27 cellular contexts compared by ENCODE assay signal in genomic region chr1:205923663-205924435, GRCh38. TPM values are rescaled to one million over a fixed set of nuclear protein-coding genes. Genes with fewer than 3 reads are reported as not detected.
A peak's percentile ranks its signal among the peaks of the same experiment; 100 is the strongest.
DNase-seq lines count a peak whose midpoint lies in the region; ATAC-seq, FAIRE-seq and TF ChIP-seq lines count a peak whose summit lies in the region.
"Had no signal": no experiment of that assay in that cellular context is flagged by ENCODE, and none has a peak within 500 bp of the region (broad histone marks: within the 10 kb centered on the region; RNA-seq: fewer than 3 reads in every experiment).

No MANE protein-coding gene starts in this region.

- H3K27ac Mint-ChIP-seq in stimulated activated memory B cell treated with anti-CD40 and anti-IgM and Interleukin-4, amounts not matched to agents 10 μg/mL and 1 μg/mL and 100 μg/mL, for 72 hours: peak overlapping the region; percentile 40
- no peak overlapping the region for H3K27ac Mint-ChIP-seq in effector memory CD8-positive, alpha-beta T cell
- H3K27ac Mint-ChIP-seq: activated naive CD4-positive, alpha-beta T cell treated with anti-CD3 and anti-CD28 coated beads, Interleukin-2, amount 50 U/mL, for 24 hours; GM23338; natural killer cell treated with Interleukin-12 subunit alpha and Interleukin-12 subunit beta and Interleukin-15 and Interleukin-18, amount 100 ng/mL, for 72 hours; stimulated activated naive CD8-positive, alpha-beta T cell treated with anti-CD3 and anti-CD28 coated beads, Interleukin-15, Interleukin-2, amounts not matched to agents 100 ng/mL and 50 ng/mL, for 24 hours; T-cell had no signal

- DNase-seq in activated CD4-positive, CD25-positive, alpha-beta regulatory T cell treated with anti-CD3 and anti-CD28 coated beads, Interleukin-2, amount 50 U/mL, for 72 hours: peak; percentile 8
- no peak for DNase-seq in activated CD4-positive, CD25-positive, alpha-beta regulatory T cell (lab: John Stamatoyannopoulos, UW)
- DNase-seq in MV-4-11 (lab: John Stamatoyannopoulos, UW) (peak; percentile 23), kidney (peak; percentile 23), KG1 (lab: John Stamatoyannopoulos, UW) (no peak), ACHN (no peak)
- no peak for DNase-seq in effector memory CD8-positive, alpha-beta T cell
- DNase-seq: activated CD4-positive, alpha-beta T cell treated with anti-CD3 and anti-CD28 coated beads, Interleukin-2, amount 50 U/mL, for 48 hours; activated CD8-positive, alpha-beta memory T cell treated with anti-CD3 and anti-CD28 coated beads, Interleukin-2, amount 50 U/mL, for 4 hours; COR-L47; DMS79; NCI-H2029 treated with DMSO at 0.1 percent for 48 hours; NCI-H524; thyroid gland had no signal

- peaks cover 26% of the 10 kb centered on the region for H3K27me3 Mint-ChIP-seq in stimulated activated memory B cell treated with anti-CD40 and anti-IgM and Interleukin-4, amounts not matched to agents 10 μg/mL and 1 μg/mL and 100 μg/mL, for 72 hours
- H3K27me3 Mint-ChIP-seq in effector memory CD8-positive, alpha-beta T cell: peaks cover 20 to 45% of the 10 kb centered on the region in 2 donors
- H3K27me3 Mint-ChIP-seq: stimulated activated naive CD8-positive, alpha-beta T cell treated with anti-CD3 and anti-CD28 coated beads, Interleukin-15, Interleukin-2, amounts not matched to agents 100 ng/mL and 50 ng/mL, for 24 hours had no signal

- H3K36me3 ChIP-seq in kidney (ENCODE audit: control insufficient read depth in 1 of 2, insufficient read depth in 2 of 2, low read length in 2 of 2): no peaks in the 10 kb centered on the region
- H3K36me3 ChIP-seq: gastroesophageal sphincter, thyroid gland, vagina had no signal

- H3K4me3 ChIP-seq in kidney (ENCODE audit: low read length in 2 of 2): no peak overlapping the region
- H3K4me3 ChIP-seq: gastroesophageal sphincter, GM23338, skin epidermis, thyroid gland, vagina had no signal

- no peak for TF ChIP-seq CTCF in kidney (IDR thresholded peaks at IDR 0.05; ENCODE audit: borderline replicate concordance, extremely low read depth, insufficient read depth)

- no peaks in the 10 kb centered on the region for H3K9me3 ChIP-seq in kidney (ENCODE audit: control insufficient read depth in 1 of 2, low read length in 2 of 2)
- H3K9me3 ChIP-seq: gastroesophageal sphincter, thyroid gland, vagina had no signal

- H3K4me1 Mint-ChIP-seq in stimulated activated memory B cell treated with anti-CD40 and anti-IgM and Interleukin-4, amounts not matched to agents 10 μg/mL and 1 μg/mL and 100 μg/mL, for 72 hours: peaks cover 13% of the 10 kb centered on the region
- H3K4me1 Mint-ChIP-seq in effector memory CD8-positive, alpha-beta T cell (ENCODE audit: low read depth in 2 of 2): no peaks in the 10 kb centered on the region
- H3K4me1 Mint-ChIP-seq: activated naive CD4-positive, alpha-beta T cell treated with anti-CD3 and anti-CD28 coated beads, Interleukin-2, amount 50 U/mL, for 24 hours; T-cell had no signal

- H3K4me3 Mint-ChIP-seq in stimulated activated memory B cell treated with anti-CD40 and anti-IgM and Interleukin-4, amounts not matched to agents 10 μg/mL and 1 μg/mL and 100 μg/mL, for 72 hours: no peak overlapping the region
- H3K4me3 Mint-ChIP-seq in effector memory CD8-positive, alpha-beta T cell: no peak overlapping the region
- H3K4me3 Mint-ChIP-seq: activated naive CD4-positive, alpha-beta T cell treated with anti-CD3 and anti-CD28 coated beads, Interleukin-2, amount 50 U/mL, for 24 hours; GM23338; IgD-negative memory B cell; natural killer cell treated with Interleukin-12 subunit alpha and Interleukin-12 subunit beta and Interleukin-15 and Interleukin-18, amount 100 ng/mL, for 72 hours; stimulated activated naive CD8-positive, alpha-beta T cell treated with anti-CD3 and anti-CD28 coated beads, Interleukin-15, Interleukin-2, amounts not matched to agents 100 ng/mL and 50 ng/mL, for 24 hours; T-cell had no signal

- in situ Hi-C loops in ACHN (cut with HindIII; ENCODE audit: low pct_ligation_motif_present, low pct_unique_long_range_greater_than_20kb, low sequenced_read_pairs): no loop called here

- H3K4me1 ChIP-seq in kidney (ENCODE audit: control insufficient read depth in 1 of 2, insufficient read depth in 1 of 2, low read depth in 1 of 2, low read length in 2 of 2): peaks cover 4 to 8% of the 10 kb centered on the region in 2 donors
- H3K4me1 ChIP-seq: gastroesophageal sphincter, vagina had no signal

- no peaks in the 10 kb centered on the region for H3K36me3 Mint-ChIP-seq in stimulated activated memory B cell treated with anti-CD40 and anti-IgM and Interleukin-4, amounts not matched to agents 10 μg/mL and 1 μg/mL and 100 μg/mL, for 72 hours
- no peaks in the 10 kb centered on the region for H3K36me3 Mint-ChIP-seq in effector memory CD8-positive, alpha-beta T cell (ENCODE audit: insufficient read depth)
- H3K36me3 Mint-ChIP-seq: activated naive CD4-positive, alpha-beta T cell treated with anti-CD3 and anti-CD28 coated beads, Interleukin-2, amount 50 U/mL, for 24 hours; natural killer cell treated with Interleukin-12 subunit alpha and Interleukin-12 subunit beta and Interleukin-15 and Interleukin-18, amount 100 ng/mL, for 72 hours; T-cell had no signal

- H3K27ac ChIP-seq in kidney (ENCODE audit: low read depth in 2 of 2, low read length in 2 of 2): no peak overlapping the region
- H3K27ac ChIP-seq: gastroesophageal sphincter, skin epidermis, vagina had no signal

- H3K9ac ChIP-seq in kidney (ENCODE audit: low read length in 2 of 2): no peak overlapping the region

- H3K9me3 Mint-ChIP-seq in stimulated activated memory B cell treated with anti-CD40 and anti-IgM and Interleukin-4, amounts not matched to agents 10 μg/mL and 1 μg/mL and 100 μg/mL, for 72 hours: no peaks in the 10 kb centered on the region
- no peaks in the 10 kb centered on the region for H3K9me3 Mint-ChIP-seq in effector memory CD8-positive, alpha-beta T cell
- H3K9me3 Mint-ChIP-seq: activated naive CD4-positive, alpha-beta T cell treated with anti-CD3 and anti-CD28 coated beads, Interleukin-2, amount 50 U/mL, for 24 hours; GM23338; IgD-negative memory B cell; natural killer cell treated with Interleukin-12 subunit alpha and Interleukin-12 subunit beta and Interleukin-15 and Interleukin-18, amount 100 ng/mL, for 72 hours; stimulated activated naive CD8-positive, alpha-beta T cell treated with anti-CD3 and anti-CD28 coated beads, Interleukin-15, Interleukin-2, amounts not matched to agents 100 ng/mL and 50 ng/mL, for 24 hours; T-cell had no signal

- peak; percentile 10 for ATAC-seq in stimulated activated memory B cell treated with anti-CD40 and anti-IgM and Interleukin-4, amounts not matched to agents 10 μg/mL and 1 μg/mL and 100 μg/mL, for 72 hours
- ATAC-seq in effector memory CD8-positive, alpha-beta T cell (replicated peaks): no peak
- ATAC-seq: gastroesophageal sphincter; GM23338; natural killer cell treated with Interleukin-12 subunit alpha and Interleukin-12 subunit beta and Interleukin-15 and Interleukin-18, amount 100 ng/mL, for 72 hours; T-cell had no signal

- FAIRE-seq in kidney (lab: Jason Lieb, UNC): no peak
- FAIRE-seq: G401.6 had no signal

- intact Hi-C loops in kidney (cut with DNase I): loop anchor here (10.0 kb wide), 1 partner anchor 191 kb away; the partner anchor contains the start of gene AVPR1B

RNA-seq across cellular contexts. Expression of gene SLC26A9, which starts 19.4 kb away (rescaled TPM):
- total RNA-seq in kidney: 0.69 TPM
- polyA plus RNA-seq in kidney (ENCODE audit: insufficient read depth, low read depth, low replicate concordance): 5.9 TPM
- total RNA-seq: A172; GM23338; lung microvascular endothelial cell; natural killer cell treated with Interleukin-12 subunit alpha and Interleukin-12 subunit beta and Interleukin-15 and Interleukin-18, amount 100 ng/mL, for 72 hours had no signal
- polyA plus RNA-seq: GM23338, IgD-negative memory B cell had no signal

Comparison
In these comparisons a context has a peak if more than half of its experiments do, and no peak if none do; other contexts are left out.
1. DNase-seq: peak in activated CD4-positive, CD25-positive, alpha-beta regulatory T cell treated with anti-CD3 and anti-CD28 coated beads, Interleukin-2, amount 50 U/mL, for 72 hours (single experiment), MV-4-11 (single experiment) and kidney (single experiment); none in activated CD4-positive, CD25-positive, alpha-beta regulatory T cell (0 of 4), KG1 (single experiment), effector memory CD8-positive, alpha-beta T cell (0 of 3) and ACHN (single experiment).